Comparison of ENCODE assay signal across 21 cellular contexts in genomic region chr12:131606218-131606899, GRCh38.
DNase-seq lines count a peak whose midpoint lies in the region; ATAC-seq and TF ChIP-seq lines count a peak whose summit lies in the region.
"Had no signal": no experiment of that assay in that cellular context is flagged by ENCODE, and none has a peak within 500 bp of the region (broad histone marks: within the 10 kb centered on the region; RNA-seq: fewer than 3 reads in every experiment).

No MANE protein-coding gene starts in this region.

- H4K20me1 ChIP-seq in Loucy (ENCODE audit: insufficient read depth, low read length, poor library complexity, severe bottlenecking) = no peaks in the 10 kb centered on the region
- H4K20me1 ChIP-seq in hepatocyte (ENCODE audit: insufficient read depth, poor library complexity, severe bottlenecking) = no peaks in the 10 kb centered on the region

- H3K79me2 ChIP-seq in Loucy (ENCODE audit: insufficient read depth, low read length) = no peaks in the 10 kb centered on the region
- H3K79me2 ChIP-seq in hepatocyte = no peaks in the 10 kb centered on the region

- H3K4me1 ChIP-seq in Loucy (ENCODE audit: insufficient read depth, low read length, poor library complexity, severe bottlenecking) (peaks cover 52% of the 10 kb centered on the region), HAP-1 (no peaks in the 10 kb centered on the region), hepatocyte (ENCODE audit: insufficient read depth) (no peaks in the 10 kb centered on the region)

- H3K36me3 Mint-ChIP-seq in activated CD4-positive, alpha-beta T cell treated with anti-CD3 and anti-CD28 coated beads, Interleukin-2, amount 10 ng/mL, durations not matched to agents 24 days and 14 days (ENCODE audit: low read depth) = peaks cover 1% of the 10 kb centered on the region
- no peaks in the 10 kb centered on the region for H3K36me3 Mint-ChIP-seq in T-helper 17 cell (ENCODE audit: low read depth)
- no peaks in the 10 kb centered on the region for H3K36me3 Mint-ChIP-seq in immature natural killer cell
- H3K36me3 Mint-ChIP-seq: mesothelial cell of epicardium had no signal

- H3K4me1 Mint-ChIP-seq in activated CD4-positive, alpha-beta T cell treated with anti-CD3 and anti-CD28 coated beads, Interleukin-2, amount 10 ng/mL, durations not matched to agents 24 days and 14 days = peaks cover 58% of the 10 kb centered on the region
- H3K4me1 Mint-ChIP-seq in T-helper 17 cell = peaks cover 46% of the 10 kb centered on the region
- H3K4me1 Mint-ChIP-seq in immature natural killer cell = peaks cover 82 to 83% of the 10 kb centered on the region in 2 donors

- no peak for DNase-seq in activated CD4-positive, alpha-beta T cell treated with anti-CD3 and anti-CD28 coated beads, Interleukin-2, amount 10 ng/mL, durations not matched to agents 24 days and 14 days
- no peak for DNase-seq in activated CD4-positive, alpha-beta T cell treated with anti-CD3 and anti-CD28 coated beads for 1 hour
- DNase-seq in T-helper 17 cell = no peak
- no peak for DNase-seq in immature natural killer cell
- DNase-seq in HAP-1 (ENCODE audit: low spot score in 2 of 2) = no peak
- DNase-seq in hepatocyte (ENCODE audit: low spot score) = no peak
- DNase-seq: DMS 273 treated with DMSO at 0.1 percent for 48 hours; effector memory CD8-positive, alpha-beta T cell; esophagus squamous epithelium; GDM1; Karpas-422; NCI-H1436; NCI-H2171 treated with DMSO at 0.1 percent for 48 hours; NCI-H82; RPMI8226; stimulated activated CD4-positive, alpha-beta T cell treated with anti-CD3 and anti-CD28 coated beads, Interleukin-2, amount 100 ng/mL, for 48 hours had no signal

- H3K9ac ChIP-seq in Loucy (ENCODE audit: low read depth, low read length, poor library complexity, severe bottlenecking) = no peak overlapping the region
- H3K9ac ChIP-seq: BLaER1 treated with 17β-estradiol and CSF1 and Interleukin-3, amounts not matched to agents 10 nM and 100 nM had no signal

- H3K4me3 ChIP-seq in Loucy (ENCODE audit: low read length, poor library complexity, severe bottlenecking) (no peak overlapping the region), HAP-1 (no peak overlapping the region), hepatocyte (no peak overlapping the region)
- H3K4me3 ChIP-seq: BLaER1 treated with 17β-estradiol and CSF1 and Interleukin-3, amounts not matched to agents 10 nM and 100 nM; esophagus squamous epithelium had no signal

- H3K27ac Mint-ChIP-seq in activated CD4-positive, alpha-beta T cell treated with anti-CD3 and anti-CD28 coated beads, Interleukin-2, amount 10 ng/mL, durations not matched to agents 24 days and 14 days = peak overlapping the region; percentile 55
- H3K27ac Mint-ChIP-seq in T-helper 17 cell (no peak overlapping the region), immature natural killer cell (peak overlapping the region in 3 of 6 donors; percentile 46 to 60 (median 49))
- H3K27ac Mint-ChIP-seq: mesothelial cell of epicardium had no signal

- H3K27ac ChIP-seq in hepatocyte = no peak overlapping the region
- H3K27ac ChIP-seq: BLaER1 treated with 17β-estradiol and CSF1 and Interleukin-3, amounts not matched to agents 10 nM and 100 nM; esophagus squamous epithelium had no signal

- H3K36me3 ChIP-seq in Loucy (ENCODE audit: insufficient read depth, low read length) (no peaks in the 10 kb centered on the region), HAP-1 (replicated peaks) (no peaks in the 10 kb centered on the region), hepatocyte (replicated peaks; ENCODE audit: insufficient read depth, low read depth) (no peaks in the 10 kb centered on the region)
- H3K36me3 ChIP-seq: BLaER1 treated with 17β-estradiol and CSF1 and Interleukin-3, amounts not matched to agents 10 nM and 100 nM; esophagus squamous epithelium had no signal

- 78% methylated on average over 12 of the region's 12 CpGs for WGBS in hepatocyte (ENCODE audit: low lambda C conversion rate, missing lambda C conversion rate)

- no peak for TF ChIP-seq CTCF in Loucy (conservative IDR thresholded peaks at IDR 0.05; ENCODE audit: low read length)
- no peak for TF ChIP-seq CTCF in hepatocyte (IDR thresholded peaks at IDR 0.05; ENCODE audit: poor library complexity)

- H3K9me2 ChIP-seq in Loucy (replicated peaks; ENCODE audit: low read depth, low read length) (no peaks in the 10 kb centered on the region), hepatocyte (replicated peaks; ENCODE audit: insufficient read depth) (no peaks in the 10 kb centered on the region)

- H3F3A ChIP-seq in Loucy (ENCODE audit: low read depth) = peaks cover 5% of the 10 kb centered on the region; the same call in 1 of the 2 replicates

- H3K4me3 Mint-ChIP-seq in activated CD4-positive, alpha-beta T cell treated with anti-CD3 and anti-CD28 coated beads, Interleukin-2, amount 10 ng/mL, durations not matched to agents 24 days and 14 days = peak overlapping the region; percentile 31
- peak overlapping the region; percentile 39 for H3K4me3 Mint-ChIP-seq in T-helper 17 cell
- H3K4me3 Mint-ChIP-seq in immature natural killer cell = peak overlapping the region; percentile 33 to 97 (median 84)
- H3K4me3 Mint-ChIP-seq: mesothelial cell of epicardium had no signal

- H3K9me3 ChIP-seq in Loucy (ENCODE audit: insufficient read depth, low read depth, low read length) (no peaks in the 10 kb centered on the region), T-helper 17 cell (ENCODE audit: control insufficient read depth, low read length, poor library complexity, severe bottlenecking) (no peaks in the 10 kb centered on the region), HAP-1 (no peaks in the 10 kb centered on the region), hepatocyte (ENCODE audit: low read depth) (no peaks in the 10 kb centered on the region)
- H3K9me3 ChIP-seq: esophagus squamous epithelium had no signal

- H2AFZ ChIP-seq in Loucy (ENCODE audit: low read length) = no peak overlapping the region
- H2AFZ ChIP-seq in hepatocyte = no peak overlapping the region

- H3K27me3 Mint-ChIP-seq in activated CD4-positive, alpha-beta T cell treated with anti-CD3 and anti-CD28 coated beads, Interleukin-2, amount 10 ng/mL, durations not matched to agents 24 days and 14 days = no peaks in the 10 kb centered on the region
- H3K27me3 Mint-ChIP-seq in T-helper 17 cell (no peaks in the 10 kb centered on the region), immature natural killer cell (ENCODE audit: low read depth in 3 of 3) (peaks cover 0 to 2% (median 2%) of the 10 kb centered on the region in 3 donors)
- H3K27me3 Mint-ChIP-seq: effector memory CD8-positive, alpha-beta T cell had no signal

- H3K27me3 ChIP-seq in Loucy (ENCODE audit: insufficient read depth, low read length, poor library complexity, severe bottlenecking) (no peaks in the 10 kb centered on the region), HAP-1 (ENCODE audit: low read depth) (peaks cover 57% of the 10 kb centered on the region), hepatocyte (peaks cover 30% of the 10 kb centered on the region)

- H3K9me3 Mint-ChIP-seq in activated CD4-positive, alpha-beta T cell treated with anti-CD3 and anti-CD28 coated beads, Interleukin-2, amount 10 ng/mL, durations not matched to agents 24 days and 14 days = no peaks in the 10 kb centered on the region
- H3K9me3 Mint-ChIP-seq in immature natural killer cell = peaks cover 0 to 1% (median 0%) of the 10 kb centered on the region in 6 donors
- H3K9me3 Mint-ChIP-seq: effector memory CD8-positive, alpha-beta T cell; mesothelial cell of epicardium had no signal

- intact Hi-C loops in activated CD4-positive, alpha-beta T cell treated with anti-CD3 and anti-CD28 coated beads, Interleukin-2, amount 10 ng/mL, durations not matched to agents 24 days and 14 days (cut with micrococcal nuclease) = loop anchor here (5.0 to 10.0 kb wide), 2 partner anchors 106 to 732 kb away; partner anchors contain the start of genes RAN and SFSWAP

- in situ Hi-C loops in HAP-1 (cut with MboI; ENCODE audit: low sequenced_read_pairs) = no loop called here

- peak overlapping the region; percentile 24 for H3K4me2 ChIP-seq in Loucy (ENCODE audit: low read depth, low read length, poor library complexity, severe bottlenecking)
- H3K4me2 ChIP-seq in hepatocyte = no peak overlapping the region

- ATAC-seq in T-helper 17 cell (no peak), GM21786 (IDR thresholded peaks at IDR 0.05; ENCODE audit: unreplicated experiment) (no peak)
- ATAC-seq: effector memory CD8-positive, alpha-beta T cell; left lobe of liver had no signal

Comparison
In these comparisons a context has a peak if more than half of its experiments do, and no peak if none do; other contexts are left out.
1. H3K4me3 Mint-ChIP-seq: peak in every context shown above with its lines; median percentile 84 in immature natural killer cell; 39 in T-helper 17 cell; 31 in activated CD4-positive, alpha-beta T cell treated with anti-CD3 and anti-CD28 coated beads, Interleukin-2, amount 10 ng/mL, durations not matched to agents 24 days and 14 days.